Comparison of ENCODE assay signal across 6 cellular contexts in genomic region chr7:100171087-100171681, GRCh38. TPM values are rescaled to one million over a fixed set of nuclear protein-coding genes. Genes with fewer than 3 reads are reported as not detected.
A peak's percentile ranks its signal among the peaks of the same experiment; 100 is the strongest.
DNase-seq lines count a peak whose midpoint lies in the region; ATAC-seq, FAIRE-seq and TF ChIP-seq lines count a peak whose summit lies in the region.

No MANE protein-coding gene starts in this region.

- peaks cover 14% of the 10 kb centered on the region for H3K36me3 Mint-ChIP-seq in astrocyte (ENCODE audit: low read depth, unreplicated experiment)
- H3K36me3 Mint-ChIP-seq in naive thymus-derived CD8-positive, alpha-beta T cell: peaks cover 0 to 2% (median 0%) of the 10 kb centered on the region in 3 donors

- TF ChIP-seq POLR2A in GM12891 (IDR thresholded peaks at IDR 0.05; ENCODE audit: low read depth, low read length): no peak
- no peak for TF ChIP-seq POLR2A in gastrocnemius medialis (IDR thresholded peaks at IDR 0.05)

- peaks cover 67% of the 10 kb centered on the region for H3K27me3 Mint-ChIP-seq in astrocyte (ENCODE audit: low read depth, unreplicated experiment)
- H3K27me3 Mint-ChIP-seq in naive thymus-derived CD8-positive, alpha-beta T cell: peaks cover 0 to 20% (median 0%) of the 10 kb centered on the region in 5 donors

- no peak overlapping the region for H3K9ac ChIP-seq in astrocyte (ENCODE audit: low read length)

- H3K9me3 ChIP-seq in astrocyte (ENCODE audit: insufficient read depth, low read depth, low read length) (no peaks in the 10 kb centered on the region), gastrocnemius medialis (no peaks in the 10 kb centered on the region)

- H3K27ac Mint-ChIP-seq in astrocyte (ENCODE audit: unreplicated experiment): no peak overlapping the region
- H3K27ac Mint-ChIP-seq in naive thymus-derived CD8-positive, alpha-beta T cell: peak overlapping the region; percentile 89 to 99 (median 94)

- intact Hi-C loops in gastrocnemius medialis (cut with DNase I; ENCODE audit: low total_unique reads): no loop called here

- peaks cover 12% of the 10 kb centered on the region for H3K27me3 ChIP-seq in astrocyte (ENCODE audit: insufficient read depth, low read length)
- peaks cover 12 to 48% (median 46%) of the 10 kb centered on the region in 3 donors for H3K27me3 ChIP-seq in gastrocnemius medialis

- in situ Hi-C loops in gastrocnemius medialis (cut with MboI; ENCODE audit: low sequenced_read_pairs in 4 of 4): loop anchor here in 1 of 4 donors (25.0 kb wide), 1 partner anchor 166 kb away; no protein-coding TSS in a partner anchor

- H2AFZ ChIP-seq in astrocyte (ENCODE audit: low read depth, low read length): no peak overlapping the region

- FAIRE-seq in GM12891 (lab: Jason Lieb, UNC) (peak; percentile 9), astrocyte (lab: Jason Lieb, UNC) (no peak)

- H3K79me2 ChIP-seq in astrocyte (ENCODE audit: insufficient read depth, low read length): peaks cover 7% of the 10 kb centered on the region

- H3K36me3 ChIP-seq in astrocyte (ENCODE audit: insufficient read depth, low read length) (no peaks in the 10 kb centered on the region), gastrocnemius medialis (no peaks in the 10 kb centered on the region)

- peak overlapping the region; percentile 37 for H3K4me3 ChIP-seq in astrocyte (ENCODE audit: insufficient read depth, low read depth, low read length)
- H3K4me3 ChIP-seq in gastrocnemius medialis: peak overlapping the region in 2 of 4 donors; percentile 7 to 8

- POLR2A ChIA-PET in naive thymus-derived CD8-positive, alpha-beta T cell (lab: Charles Lee): interaction anchor here (0.6 to 18.7 kb wide), 10 partner anchors 7 to 303 kb away, joined by 3 to 358 read pairs (median 4); partner anchors contain the start of genes LAMTOR4, MBLAC1 and TRAPPC14

- DNase-seq in GM12891 (ENCODE audit: insufficient read length, low spot score) (no peak), astrocyte (ENCODE audit: low read depth) (no peak), RKO (ENCODE audit: low spot score) (no peak), NCI-H2196 treated with DMSO at 0.1 percent for 48 hours (lab: John Stamatoyannopoulos, UW; ENCODE audit: unreplicated experiment) (no peak), gastrocnemius medialis (no peak)
- DNase-seq in naive thymus-derived CD8-positive, alpha-beta T cell: peak in 5 of 10 donors; percentile 47 to 77 (median 64)

- peak overlapping the region; percentile 67 for H3K4me2 ChIP-seq in astrocyte (ENCODE audit: low read length)

- H3K27ac ChIP-seq in astrocyte (ENCODE audit: low read depth, low read length): no peak overlapping the region
- no peak overlapping the region for H3K27ac ChIP-seq in gastrocnemius medialis

- peak; percentile 37 to 59 for ATAC-seq in naive thymus-derived CD8-positive, alpha-beta T cell
- ATAC-seq in gastrocnemius medialis: no peak

- peaks cover 1% of the 10 kb centered on the region for H3K9me3 Mint-ChIP-seq in astrocyte (ENCODE audit: unreplicated experiment)
- no peaks in the 10 kb centered on the region for H3K9me3 Mint-ChIP-seq in naive thymus-derived CD8-positive, alpha-beta T cell

- peaks cover 20% of the 10 kb centered on the region for H3K4me1 Mint-ChIP-seq in astrocyte (ENCODE audit: low read depth, unreplicated experiment)
- peaks cover 47 to 80% (median 66%) of the 10 kb centered on the region in 4 donors for H3K4me1 Mint-ChIP-seq in naive thymus-derived CD8-positive, alpha-beta T cell

- H3K4me3 Mint-ChIP-seq in astrocyte (ENCODE audit: unreplicated experiment): no peak overlapping the region
- H3K4me3 Mint-ChIP-seq in naive thymus-derived CD8-positive, alpha-beta T cell: peak overlapping the region; percentile 83 to 95 (median 86)

- H3K4me1 ChIP-seq in astrocyte (ENCODE audit: insufficient read depth, low read length) (peaks cover 15% of the 10 kb centered on the region), gastrocnemius medialis (peaks cover 2 to 9% of the 10 kb centered on the region in 2 donors)

- no peak for TF ChIP-seq CTCF in astrocyte (IDR thresholded peaks at IDR 0.05; ENCODE audit: insufficient read depth, low read depth, low read length)
- TF ChIP-seq CTCF in gastrocnemius medialis (IDR thresholded peaks at IDR 0.05 in 4 of 5, conservative IDR thresholded peaks at IDR 0.05 in 1 of 5): no peak

- H4K20me1 ChIP-seq in astrocyte (ENCODE audit: insufficient read depth, low read length): peaks cover 16% of the 10 kb centered on the region

TF ChIP-seq in GM12891, 5 proteins besides CTCF, POLR2A, EP300 and RAD21:
- TF ChIP-seq POU2F2 (IDR thresholded peaks at IDR 0.05; ENCODE audit: low read depth, low read length) (no peak), POLR2AphosphoS5 (IDR thresholded peaks at IDR 0.05; ENCODE audit: low read depth, low read length) (no peak), SPI1 (IDR thresholded peaks at IDR 0.05; ENCODE audit: low read depth, low read length) (no peak), TAF1 (IDR thresholded peaks at IDR 0.05; ENCODE audit: low read depth, low read length) (no peak), PAX5 (IDR thresholded peaks at IDR 0.05; ENCODE audit: insufficient read depth, low read length, severe bottlenecking) (no peak)
TF ChIP-seq in GM12891: peak in this region for 0.

RNA-seq across cellular contexts. Expression of gene GAL3ST4, which starts 2.8 kb away (rescaled TPM):
- polyA plus RNA-seq in GM12891 (2012; ENCODE audit: low read depth, missing spikeins): 3.1 TPM
- 3.1 and 3.4 TPM in 2 replicates for total RNA-seq in astrocyte
- 10 to 100 TPM; 37.0 to 39.1 TPM for total RNA-seq in naive thymus-derived CD8-positive, alpha-beta T cell
- polyA plus RNA-seq in naive thymus-derived CD8-positive, alpha-beta T cell: 1 to 10 TPM; 4.0 to 6.5 (median 5.4) TPM
- total RNA-seq in gastrocnemius medialis: 1 to 10 TPM in 2 of 4 donors, under 1 TPM in 1, not detected in 1; 0.53 to 1.9 (median 1.6) TPM

RNA-seq across cellular contexts. Expression of gene GPC2, which starts 6.0 kb away (rescaled TPM):
- polyA plus RNA-seq in GM12891 (2012; ENCODE audit: low read depth, missing spikeins): 1.4 TPM
- total RNA-seq in astrocyte (6.5 and 7.6 TPM in 2 replicates), gastrocnemius medialis (1 to 10 TPM in 1 of 4 donors, not detected in 3; 4.0 TPM)
- total RNA-seq in naive thymus-derived CD8-positive, alpha-beta T cell: 10 to 100 TPM; 39.0 to 40.1 TPM
- polyA plus RNA-seq in naive thymus-derived CD8-positive, alpha-beta T cell: 1 to 10 TPM in 1 of 3 donors, under 1 TPM in 2; 0.09 to 1.1 (median 0.42) TPM

RNA-seq across cellular contexts. Expression of gene STAG3, which starts 6.5 kb away (rescaled TPM):
- polyA plus RNA-seq in GM12891 (2012; ENCODE audit: low read depth, missing spikeins): 278 TPM
- total RNA-seq in astrocyte (0.34 and 0.36 TPM in 2 replicates), gastrocnemius medialis (1 to 10 TPM in 1 of 4 donors, under 1 TPM in 1, not detected in 2; 0.13 to 5.5 TPM)
- total RNA-seq in naive thymus-derived CD8-positive, alpha-beta T cell: 10 to 100 TPM; 12.0 to 12.1 TPM
- polyA plus RNA-seq in naive thymus-derived CD8-positive, alpha-beta T cell: 1 to 10 TPM; 6.0 to 8.6 (median 6.9) TPM

RNA-seq across cellular contexts. Expression of gene TRAPPC14, which starts 12.7 kb away (rescaled TPM):
- 12.7 TPM for polyA plus RNA-seq in GM12891 (2012; ENCODE audit: low read depth, missing spikeins)
- total RNA-seq in astrocyte (18.7 and 19.5 TPM in 2 replicates), gastrocnemius medialis (1 to 10 TPM; 3.0 to 6.1 (median 4.2) TPM)
- total RNA-seq in naive thymus-derived CD8-positive, alpha-beta T cell: 100 to 1,000 TPM; 103 to 109 TPM
- polyA plus RNA-seq in naive thymus-derived CD8-positive, alpha-beta T cell: 1 to 10 TPM; 2.1 to 4.5 (median 2.4) TPM

RNA-seq across cellular contexts. Expression of gene LAMTOR4, which starts 22.5 kb away (rescaled TPM):
- 188 TPM for polyA plus RNA-seq in GM12891 (2012; ENCODE audit: low read depth, missing spikeins)
- total RNA-seq in astrocyte (59.9 and 62.7 TPM in 2 replicates), gastrocnemius medialis (100 to 1,000 TPM in 3 of 4 donors, 10 to 100 TPM in 1; 97.6 to 141 (median 127) TPM)
- 100 to 1,000 TPM; 170 to 206 TPM for total RNA-seq in naive thymus-derived CD8-positive, alpha-beta T cell
- 100 to 1,000 TPM; 403 to 435 (median 430) TPM for polyA plus RNA-seq in naive thymus-derived CD8-positive, alpha-beta T cell

Comparison
In these comparisons a context has a peak if more than half of its experiments do, and no peak if none do; other contexts are left out.
1. ATAC-seq: peak in naive thymus-derived CD8-positive, alpha-beta T cell (2 of 2); none in gastrocnemius medialis (0 of 2).